12 cellular contexts compared by ENCODE assay signal in genomic region chr16:80346160-80346632, GRCh38.
DNase-seq lines count a peak whose midpoint lies in the region; ATAC-seq and TF ChIP-seq lines count a peak whose summit lies in the region.
"Had no signal": no experiment of that assay in that cellular context is flagged by ENCODE, and none has a peak within 500 bp of the region (broad histone marks: within the 10 kb centered on the region; RNA-seq: fewer than 3 reads in every experiment).

No MANE protein-coding gene starts in this region.

- no peaks in the 10 kb centered on the region for H3K36me3 Mint-ChIP-seq in memory B cell

- intact Hi-C loops in lower lobe of right lung (cut with DNase I): no loop called here

- no peak overlapping the region for H3K4me3 Mint-ChIP-seq in memory B cell

- ATAC-seq in GM21825 (IDR thresholded peaks at IDR 0.05; ENCODE audit: unreplicated experiment) (peak; percentile 74), memory B cell (ENCODE audit: low read depth) (peak; percentile 50), HG02852 (IDR thresholded peaks at IDR 0.05; ENCODE audit: unreplicated experiment) (no peak), lower lobe of right lung (no peak)
- ATAC-seq: right lobe of liver had no signal

- DNase-seq in GM13977 (ENCODE audit: low spot score): peak; percentile 18
- peak; percentile 11 to 47 for DNase-seq in SJSA1 (ENCODE audit: low read depth in 1 of 2, low spot score in 2 of 2)
- no peak for DNase-seq in memory B cell (ENCODE audit: low spot score in 2 of 2)
- DNase-seq in lower lobe of right lung: no peak
- DNase-seq in GM10266 (ENCODE audit: extremely low spot score): no peak
- no peak for DNase-seq in NCI-H1930 (lab: John Stamatoyannopoulos, UW)
- DNase-seq: central memory CD4-positive, alpha-beta T cell; NCI-H1105 treated with DMSO at 0.1 percent for 48 hours; OCI-M1; right lobe of liver had no signal

- H3K27ac Mint-ChIP-seq in memory B cell: no peak overlapping the region

- no peak for TF ChIP-seq CTCF in GM13977 (IDR thresholded peaks at IDR 0.05; ENCODE audit: extremely low read depth, insufficient read depth, missing control alignments)
- no peak for TF ChIP-seq CTCF in lower lobe of right lung (IDR thresholded peaks at IDR 0.05)
- TF ChIP-seq CTCF in GM10266 (IDR thresholded peaks at IDR 0.05; ENCODE audit: control insufficient read depth, insufficient read depth, low read depth, missing control alignments): no peak

- H3K4me3 ChIP-seq in SJSA1 (no peak overlapping the region), lower lobe of right lung (no peak overlapping the region)
- H3K4me3 ChIP-seq: right lobe of liver had no signal

- H3K27me3 ChIP-seq in SJSA1 (replicated peaks) (no peaks in the 10 kb centered on the region), lower lobe of right lung (ENCODE audit: low read depth) (no peaks in the 10 kb centered on the region)
- H3K27me3 ChIP-seq: right lobe of liver had no signal

- peaks cover 16% of the 10 kb centered on the region for H3K27me3 Mint-ChIP-seq in memory B cell

- no peaks in the 10 kb centered on the region for H3K9me3 ChIP-seq in SJSA1 (replicated peaks)
- peaks cover 9% of the 10 kb centered on the region for H3K9me3 ChIP-seq in lower lobe of right lung
- H3K9me3 ChIP-seq: right lobe of liver had no signal

- in situ Hi-C loops in GM13977 (cut with MboI; ENCODE audit: low pct_unique_long_range_greater_than_20kb, low sequenced_read_pairs, unreplicated experiment): no loop called here

- H3K27ac ChIP-seq in SJSA1 (no peak overlapping the region), lower lobe of right lung (no peak overlapping the region)
- H3K27ac ChIP-seq: right lobe of liver had no signal

- H3K4me1 ChIP-seq in SJSA1 (replicated peaks) (no peaks in the 10 kb centered on the region; the same call in 1 of the 2 replicates), lower lobe of right lung (peaks cover 4% of the 10 kb centered on the region)

- no peaks in the 10 kb centered on the region for H3K36me3 ChIP-seq in SJSA1
- H3K36me3 ChIP-seq in lower lobe of right lung: no peaks in the 10 kb centered on the region
- H3K36me3 ChIP-seq: right lobe of liver had no signal

- H3K4me1 Mint-ChIP-seq in memory B cell: no peaks in the 10 kb centered on the region

- peaks cover 6% of the 10 kb centered on the region for H3K9me3 Mint-ChIP-seq in memory B cell

Comparison
In these comparisons a context has a peak if more than half of its experiments do, and no peak if none do; other contexts are left out.
1. DNase-seq: peak in GM13977 (single experiment) and SJSA1 (2 of 2); none in memory B cell (0 of 2), lower lobe of right lung (single experiment), GM10266 (single experiment) and NCI-H1930 (0 of 2).
2. ATAC-seq: peak in GM21825 (single experiment) and memory B cell (single experiment); none in HG02852 (single experiment) and lower lobe of right lung (0 of 2).